ENCODE assay signal across 9 cellular contexts in genomic region chr12:57887631-57888406, GRCh38. TPM values are rescaled to one million over a fixed set of nuclear protein-coding genes. Genes with fewer than 3 reads are reported as not detected.
A peak's percentile ranks its signal among the peaks of the same experiment; 100 is the strongest.
DNase-seq lines count a peak whose midpoint lies in the region; ATAC-seq and TF ChIP-seq lines count a peak whose summit lies in the region.
"Had no signal": no experiment of that assay in that cellular context is flagged by ENCODE, and none has a peak within 500 bp of the region (broad histone marks: within the 10 kb centered on the region; RNA-seq: fewer than 3 reads in every experiment).

No MANE protein-coding gene starts in this region.

- peaks cover 3% of the 10 kb centered on the region for H3K36me3 Mint-ChIP-seq in activated CD4-positive, alpha-beta memory T cell treated with anti-CD3 and anti-CD28 coated beads for 36 hours

- peaks cover 15% of the 10 kb centered on the region for H3K4me1 Mint-ChIP-seq in activated CD4-positive, alpha-beta memory T cell treated with anti-CD3 and anti-CD28 coated beads for 36 hours (ENCODE audit: low read depth)

- no peaks in the 10 kb centered on the region for H3K27me3 Mint-ChIP-seq in activated CD4-positive, alpha-beta memory T cell treated with anti-CD3 and anti-CD28 coated beads for 36 hours
- H3K27me3 Mint-ChIP-seq: T-cell had no signal

- peak overlapping the region; percentile 99 for H3K27ac ChIP-seq in RWPE1
- H3K27ac ChIP-seq in skin epidermis: peak overlapping the region in 20 of 21 experiments; percentile 76 to 100 (median 92)

- POLR2A ChIA-PET in RWPE1 (lab: Yijun Ruan, JAX; ENCODE audit: low non-redundant PET): interaction anchor here (0.6 to 1.5 kb wide), 3 partner anchors 22 to 78 kb away, joined by 3 to 15 read pairs (median 4); partner anchors contain the start of gene CTDSP2
- POLR2A ChIA-PET in activated CD4-positive, alpha-beta memory T cell treated with anti-CD3 and anti-CD28 coated beads for 36 hours (lab: Charles Lee): interaction anchor here (1.0 to 3.0 kb wide), 2 partner anchors 11 to 55 kb away, joined by 3 to 9 read pairs; no protein-coding TSS in a partner anchor

- peaks cover 11% of the 10 kb centered on the region for H3K9me3 Mint-ChIP-seq in activated CD4-positive, alpha-beta memory T cell treated with anti-CD3 and anti-CD28 coated beads for 36 hours

- DNase-seq in RWPE1 (ENCODE audit: low spot score): peak; percentile 50
- peak; percentile 58 for DNase-seq in fibroblast of villous mesenchyme (ENCODE audit: low read depth)
- no peak for DNase-seq in RPMI8226
- no peak for DNase-seq in activated CD4-positive, alpha-beta memory T cell treated with anti-CD3 and anti-CD28 coated beads for 36 hours
- DNase-seq in T-helper 2 cell: no peak

- TF ChIP-seq CTCF in RWPE1 (conservative IDR thresholded peaks at IDR 0.05; ENCODE audit: low read depth): no peak
- TF ChIP-seq CTCF in fibroblast of villous mesenchyme (IDR thresholded peaks at IDR 0.05; ENCODE audit: insufficient read depth, low read depth, low read length): no peak

- H3K27ac Mint-ChIP-seq in activated CD4-positive, alpha-beta memory T cell treated with anti-CD3 and anti-CD28 coated beads for 36 hours: no peak overlapping the region

- peak; percentile 9 for ATAC-seq in GM18868 (IDR thresholded peaks at IDR 0.05; ENCODE audit: unreplicated experiment)
- ATAC-seq in activated CD4-positive, CD25-positive, alpha-beta regulatory T cell treated with anti-CD3 and anti-CD28 coated beads, Interleukin-2, amount 50 U/mL, for 24 hours: no peak

- H3K4me3 ChIP-seq in fibroblast of villous mesenchyme (ENCODE audit: low read depth, low read length) (no peak overlapping the region), skin epidermis (peak overlapping the region in 2 of 7 experiments; percentile 3 to 5)

- CTCF ChIA-PET in RWPE1 (lab: Yijun Ruan, JAX): interaction anchor here (0.6 to 1.3 kb wide), 4 partner anchors 43 to 1241 kb away, joined by 3 read pairs; no protein-coding TSS in a partner anchor
- CTCF ChIA-PET in activated CD4-positive, alpha-beta memory T cell treated with anti-CD3 and anti-CD28 coated beads for 36 hours (lab: Charles Lee): interaction anchor here (0.8 to 1.6 kb wide), 6 partner anchors 11 to 473 kb away, joined by 3 to 5 read pairs (median 3); no protein-coding TSS in a partner anchor

- intact Hi-C loops in activated CD4-positive, alpha-beta memory T cell treated with anti-CD3 and anti-CD28 coated beads for 36 hours (cut with micrococcal nuclease): no loop called here

- no peak overlapping the region for H3K4me3 Mint-ChIP-seq in activated CD4-positive, alpha-beta memory T cell treated with anti-CD3 and anti-CD28 coated beads for 36 hours
- H3K4me3 Mint-ChIP-seq: T-cell had no signal

RNA-seq across cellular contexts. Expression of gene CTDSP2, which starts 41.3 kb away (rescaled TPM):
- 64.8 and 76.0 TPM in 2 replicates for total RNA-seq in fibroblast of villous mesenchyme
- 100 to 1,000 TPM; 100 to 101 TPM for total RNA-seq in activated CD4-positive, alpha-beta memory T cell treated with anti-CD3 and anti-CD28 coated beads for 36 hours

RNA-seq across cellular contexts. Expression of gene ATP23, which starts 53.5 kb away (rescaled TPM):
- 7.1 and 9.9 TPM in 2 replicates for total RNA-seq in fibroblast of villous mesenchyme
- 10 to 100 TPM; 14.9 to 16.3 TPM for total RNA-seq in activated CD4-positive, alpha-beta memory T cell treated with anti-CD3 and anti-CD28 coated beads for 36 hours

Comparison
In these comparisons a context has a peak if more than half of its experiments do, and no peak if none do; other contexts are left out.
1. DNase-seq: peak in RWPE1 (single experiment) and fibroblast of villous mesenchyme (single experiment); none in RPMI8226 (single experiment), activated CD4-positive, alpha-beta memory T cell treated with anti-CD3 and anti-CD28 coated beads for 36 hours (single experiment) and T-helper 2 cell (0 of 5).